In genomic region chr20:50413088-50413500, GRCh38 we compare ENCODE assay signal across 1 cellular context.
TF ChIP-seq lines count a peak whose summit lies in the region.

No MANE protein-coding gene starts in this region.

TF ChIP-seq in HepG2, 621 proteins besides CTCF, POLR2A, EP300 and RAD21 (continued from another document and continues in another):
- TF ChIP-seq ZNF850 (CRISPR knock-in tag; conservative IDR thresholded peaks at IDR 0.05) (no peak), EHMT2 (IDR thresholded peaks at IDR 0.05; ENCODE audit: borderline replicate concordance, low read depth, low read length) (no peak), ZKSCAN8 (CRISPR knock-in tag; IDR thresholded peaks at IDR 0.05; ENCODE audit: borderline replicate concordance) (no peak), NFE2 (CRISPR knock-in tag; IDR thresholded peaks at IDR 0.05) (0 out of 2 replicates have a peak, but pooled peaks have one; percentile 21), ZNF562 (CRISPR knock-in tag; IDR thresholded peaks at IDR 0.05; ENCODE audit: borderline replicate concordance) (no peak), SNAPC2 (CRISPR knock-in tag; IDR thresholded peaks at IDR 0.05) (no peak), ISL2 (CRISPR knock-in tag; IDR thresholded peaks at IDR 0.05) (no peak), NFRKB (IDR thresholded peaks at IDR 0.05) (no peak), ZNF317 (CRISPR knock-in tag; IDR thresholded peaks at IDR 0.05) (no peak), ZNF782 (CRISPR knock-in tag; IDR thresholded peaks at IDR 0.05; ENCODE audit: borderline replicate concordance) (no peak), GATAD2A (CRISPR knock-in tag; IDR thresholded peaks at IDR 0.05) (peak; percentile 58; the same call in 1 of the 2 replicates), ZNF691 (CRISPR knock-in tag; IDR thresholded peaks at IDR 0.05; ENCODE audit: borderline replicate concordance, low read depth) (no peak), THAP8 (CRISPR knock-in tag; IDR thresholded peaks at IDR 0.05; ENCODE audit: borderline replicate concordance) (no peak), HMGA1 (CRISPR knock-in tag; conservative IDR thresholded peaks at IDR 0.05) (no peak), KAT8 (CRISPR knock-in tag; IDR thresholded peaks at IDR 0.05) (no peak), SALL1 (CRISPR knock-in tag; IDR thresholded peaks at IDR 0.05) (peak; percentile 42; the same call in 1 of the 2 replicates), GTF2F1 (IDR thresholded peaks at IDR 0.05; ENCODE audit: low read length) (no peak), E2F5 (CRISPR knock-in tag; conservative IDR thresholded peaks at IDR 0.05) (no peak), POGZ (CRISPR knock-in tag; IDR thresholded peaks at IDR 0.05) (peak; percentile 24; the same call in 1 of the 2 replicates), NR2F6 (IDR thresholded peaks at IDR 0.05) (peak; percentile 50; the same call in 1 of the 2 replicates), NR2F6 (CRISPR knock-in tag; IDR thresholded peaks at IDR 0.05) (peak; percentile 63), ETS1 (CRISPR knock-in tag; IDR thresholded peaks at IDR 0.05) (no peak), TEAD2 (CRISPR knock-in tag; IDR thresholded peaks at IDR 0.05) (no peak), ZBTB44 (CRISPR knock-in tag; IDR thresholded peaks at IDR 0.05) (no peak), ZNF749 (CRISPR knock-in tag; IDR thresholded peaks at IDR 0.05; ENCODE audit: borderline replicate concordance) (no peak), HNF4G (IDR thresholded peaks at IDR 0.05; ENCODE audit: borderline replicate concordance, low read depth, low read length) (no peak), HNF4G (CRISPR knock-in tag; IDR thresholded peaks at IDR 0.05; ENCODE audit: borderline replicate concordance, low read depth) (no peak), KDM5A (IDR thresholded peaks at IDR 0.05; ENCODE audit: borderline replicate concordance, low read length) (no peak), ATF6 (CRISPR knock-in tag; conservative IDR thresholded peaks at IDR 0.05) (no peak), PRDM15 (CRISPR knock-in tag; IDR thresholded peaks at IDR 0.05) (no peak), TFDP1 (CRISPR knock-in tag; IDR thresholded peaks at IDR 0.05; ENCODE audit: borderline replicate concordance) (no peak; the same call in 1 of the 2 replicates), NFATC3 (CRISPR knock-in tag; IDR thresholded peaks at IDR 0.05) (no peak), GATAD1 (CRISPR knock-in tag; IDR thresholded peaks at IDR 0.05) (peak; percentile 62; the same call in 1 of the 2 replicates), ZC3H4 (CRISPR knock-in tag; IDR thresholded peaks at IDR 0.05; ENCODE audit: borderline replicate concordance) (no peak), PHF21A (CRISPR knock-in tag; IDR thresholded peaks at IDR 0.05) (peak; percentile 28; the same call in 1 of the 2 replicates), FOXK2 (IDR thresholded peaks at IDR 0.05) (no peak), STAT5B (CRISPR knock-in tag; IDR thresholded peaks at IDR 0.05) (no peak), HOXD1 (CRISPR knock-in tag; IDR thresholded peaks at IDR 0.05) (0 out of 2 replicates have a peak, but pooled peaks have one; percentile 21), REXO4 (CRISPR knock-in tag; IDR thresholded peaks at IDR 0.05; ENCODE audit: borderline replicate concordance) (no peak), SAFB2 (CRISPR knock-in tag; IDR thresholded peaks at IDR 0.05; ENCODE audit: borderline replicate concordance, low read depth) (no peak), ZNF468 (CRISPR knock-in tag; IDR thresholded peaks at IDR 0.05) (no peak), DDIT3 (CRISPR knock-in tag; IDR thresholded peaks at IDR 0.05) (no peak), ZBTB43 (CRISPR knock-in tag; conservative IDR thresholded peaks at IDR 0.05) (no peak), ZNF33B (CRISPR knock-in tag; IDR thresholded peaks at IDR 0.05) (no peak), RELA (CRISPR knock-in tag; IDR thresholded peaks at IDR 0.05) (no peak), TSC22D2 (CRISPR knock-in tag; IDR thresholded peaks at IDR 0.05; ENCODE audit: borderline replicate concordance) (0 out of 2 replicates have a peak, but pooled peaks have one; percentile 22), FIP1L1 (IDR thresholded peaks at IDR 0.05; ENCODE audit: borderline replicate concordance, insufficient read depth, low read depth, low read length) (no peak), ZNF770 (CRISPR knock-in tag; IDR thresholded peaks at IDR 0.05) (no peak), SUZ12 (IDR thresholded peaks at IDR 0.05; ENCODE audit: low read depth, low read length) (no peak)
